Comparison of ENCODE assay signal across 23 cellular contexts in the genomic region with DNA sequence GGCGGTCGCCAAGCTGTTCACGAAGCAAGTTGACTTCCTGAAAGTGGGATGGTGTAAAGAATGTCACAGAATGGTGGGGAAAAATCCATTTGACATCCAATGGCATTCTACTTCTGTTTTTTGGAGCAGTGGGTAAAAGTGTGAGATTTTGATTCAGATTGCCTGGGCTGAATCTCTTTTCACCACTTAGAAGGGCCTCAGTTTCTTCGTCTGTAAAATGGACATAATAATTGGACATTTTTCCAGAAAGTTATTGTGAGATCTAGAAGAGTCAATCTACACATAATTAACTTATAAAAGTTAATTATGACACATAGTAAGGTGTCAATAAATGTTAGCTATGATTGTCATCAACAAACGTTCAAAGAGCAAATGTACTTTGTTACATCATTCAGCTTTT. TPM values are rescaled to one million over a fixed set of nuclear protein-coding genes. Genes with fewer than 3 reads are reported as not detected.
DNase-seq lines count a peak whose midpoint lies in the region; ATAC-seq, FAIRE-seq and TF ChIP-seq lines count a peak whose summit lies in the region.
"Had no signal": no experiment of that assay in that cellular context is flagged by ENCODE, and none has a peak within 500 bp of the region (broad histone marks: within the 10 kb centered on the region; RNA-seq: fewer than 3 reads in every experiment).

No MANE protein-coding gene starts in this region.

- H3K27ac Mint-ChIP-seq in nephron (peak overlapping the region; percentile 17 to 50 (median 26)), T-helper 17 cell (no peak overlapping the region)

- no peaks in the 10 kb centered on the region for H3K9me3 Mint-ChIP-seq in nephron

- H4K5ac ChIP-seq in H1 (ENCODE audit: insufficient read length, low read depth, low read length): no peak overlapping the region

- H2BK15ac ChIP-seq in H1 (ENCODE audit: low read length): no peak overlapping the region

- H2AFZ ChIP-seq in H1 (ENCODE audit: low read length): no peak overlapping the region

- no peak overlapping the region for H4K8ac ChIP-seq in H1 (ENCODE audit: extremely low read depth, insufficient read depth, low read length)

- no peaks in the 10 kb centered on the region for H3K36me3 ChIP-seq in WERI-Rb-1
- H3K36me3 ChIP-seq in H1 (ENCODE audit: control insufficient read depth in 2 of 4, insufficient read depth in 4 of 4, low read length in 3 of 4): no peaks in the 10 kb centered on the region
- H3K36me3 ChIP-seq in skeletal muscle satellite cell (ENCODE audit: insufficient read depth, low read length): no peaks in the 10 kb centered on the region

- H3K4me3 Mint-ChIP-seq in nephron (peak overlapping the region in 1 of 3 experiments; percentile 27), T-helper 17 cell (no peak overlapping the region)

- H3K4me1 Mint-ChIP-seq in nephron (peaks cover 35% of the 10 kb centered on the region), T-helper 17 cell (peaks cover 2% of the 10 kb centered on the region)

- H3K4me1 ChIP-seq in H1 (replicated peaks in 1 of 4; ENCODE audit: control insufficient read depth in 3 of 4, insufficient read depth in 4 of 4, low read length in 3 of 4) (peaks cover 3 to 8% (median 6%) of the 10 kb centered on the region in 4 experiments; a peak in 4 of 7 replicates), skeletal muscle satellite cell (ENCODE audit: control insufficient read depth, insufficient read depth, low read length) (peaks cover 8% of the 10 kb centered on the region)

- H3K27me3 ChIP-seq in WERI-Rb-1 (ENCODE audit: insufficient read depth, low read depth, severe bottlenecking) (no peaks in the 10 kb centered on the region), H1 (replicated peaks in 1 of 4; ENCODE audit: control insufficient read depth in 3 of 4, extremely low read depth in 1 of 4, insufficient read depth in 3 of 4, low read length in 3 of 4) (no peaks in the 10 kb centered on the region), skeletal muscle satellite cell (ENCODE audit: control insufficient read depth, insufficient read depth, low read length) (no peaks in the 10 kb centered on the region)

- no peak overlapping the region for H3K9ac ChIP-seq in H1 (replicated peaks in 1 of 4; ENCODE audit: extremely low read depth in 1 of 4, low read depth in 3 of 4, low read length in 3 of 4)
- H3K9ac ChIP-seq in skeletal muscle satellite cell (ENCODE audit: low read depth, low read length): no peak overlapping the region

- ATAC-seq in HG02642 (IDR thresholded peaks at IDR 0.05; ENCODE audit: poor library complexity, unreplicated experiment) (no peak), T-helper 17 cell (no peak)
- no peak for ATAC-seq in activated CD4-positive, CD25-positive, alpha-beta regulatory T cell treated with anti-CD3 and anti-CD28 coated beads, Interleukin-2, amount 50 U/mL, for 24 hours

- H3K56ac ChIP-seq in H1 (replicated peaks; ENCODE audit: insufficient read length, low read depth, low read length): no peak overlapping the region

- no peak overlapping the region for H4K91ac ChIP-seq in H1 (replicated peaks; ENCODE audit: insufficient read length, low read length)

- H3K36me3 Mint-ChIP-seq in nephron (ENCODE audit: low read depth) (no peaks in the 10 kb centered on the region), T-helper 17 cell (ENCODE audit: low read depth) (peaks cover 5% of the 10 kb centered on the region)

- H3K27me3 Mint-ChIP-seq in nephron (ENCODE audit: low read depth) (peaks cover 6% of the 10 kb centered on the region), T-helper 17 cell (peaks cover 48% of the 10 kb centered on the region)

- H2BK5ac ChIP-seq in H1 (ENCODE audit: low read depth, low read length): no peak overlapping the region

- DNase-seq in WERI-Rb-1: no peak
- no peak for DNase-seq in H1 (ENCODE audit: low read depth in 1 of 2, low spot score in 2 of 2)
- no peak for DNase-seq in D721Med (ENCODE audit: insufficient read length, low spot score)
- no peak for DNase-seq in T-helper 17 cell
- DNase-seq: AML-193, COR-L47, DMS153, EL, MV-4-11, NCI-H1417 treated with DMSO at 0.1 percent for 48 hours, NCI-H2029 treated with DMSO at 0.1 percent for 48 hours, NCI-H748 treated with DMSO at 0.1 percent for 48 hours, OCI-M1, SHP77 treated with DMSO at 0.1 percent for 48 hours had no signal

- no peak overlapping the region for H3K23ac ChIP-seq in H1 (ENCODE audit: insufficient read length)

- no peak overlapping the region for H2AK5ac ChIP-seq in H1 (ENCODE audit: low read depth, low read length)

- H3K23me2 ChIP-seq in H1 (ENCODE audit: low read depth, low read length): no peaks in the 10 kb centered on the region

- POLR2A ChIA-PET in H1 (lab: Charles Lee; ENCODE audit: partially characterized antibody): no interaction called here

- no peak overlapping the region for H2BK120ac ChIP-seq in H1 (replicated peaks; ENCODE audit: low read depth, low read length)

- H3K79me2 ChIP-seq in H1 (ENCODE audit: control insufficient read depth in 1 of 2, insufficient read depth in 2 of 2, low read length in 2 of 2): no peaks in the 10 kb centered on the region

- H2BK12ac ChIP-seq in H1 (ENCODE audit: low read depth, low read length): no peak overlapping the region

- TF ChIP-seq RAD21 in H1 (IDR thresholded peaks at IDR 0.05 in 1 of 2, conservative IDR thresholded peaks at IDR 0.05 in 1 of 2; ENCODE audit: low read depth in 2 of 2, low read length in 2 of 2): no peak

- no peak for TF ChIP-seq POLR2A in H1 (IDR thresholded peaks at IDR 0.05; ENCODE audit: control extremely low read depth in 1 of 2, low read depth in 2 of 2, low read length in 2 of 2)

- CTCF ChIA-PET in H1 (lab: Charles Lee; ENCODE audit: partially characterized antibody): interaction anchor here (0.8 to 5.4 kb wide), 4 partner anchors 18 to 342 kb away, joined by 3 to 34 read pairs (median 4); no protein-coding TSS in a partner anchor

- H3K9me3 ChIP-seq in WERI-Rb-1 (ENCODE audit: severe bottlenecking) (no peaks in the 10 kb centered on the region), H1 (ENCODE audit: insufficient read depth in 2 of 2, low read depth in 1 of 2, low read length in 1 of 2) (no peaks in the 10 kb centered on the region), skeletal muscle satellite cell (replicated peaks; ENCODE audit: low read length) (no peaks in the 10 kb centered on the region), T-helper 17 cell (ENCODE audit: control insufficient read depth, low read length, poor library complexity, severe bottlenecking) (no peaks in the 10 kb centered on the region)

- H2BK20ac ChIP-seq in H1 (ENCODE audit: low read length): no peak overlapping the region

- WGBS in H1 (ENCODE audit: extremely low coverage in 1 of 2, insufficient coverage in 1 of 2, insufficient read length in 1 of 2, insufficient replicate concordance in 2 of 2, low coverage in 1 of 2, low lambda C conversion rate in 2 of 2, missing lambda C conversion rate in 1 of 2), 2 experiments: 98% methylated on average over 5 of the region's 5 CpGs; no CpG with 5 or more reads in 1 of the 2 experiments

- no peak overlapping the region for H3K4me2 ChIP-seq in H1 (ENCODE audit: insufficient read depth in 1 of 2, low read depth in 2 of 2, low read length in 2 of 2)
- H3K4me2 ChIP-seq in skeletal muscle satellite cell (ENCODE audit: low read length): peak overlapping the region; percentile 55

- H4K20me1 ChIP-seq in H1 (replicated peaks in 1 of 2; ENCODE audit: control insufficient read depth in 1 of 2, insufficient read depth in 2 of 2, low read length in 2 of 2): no peaks in the 10 kb centered on the region

- H3K14ac ChIP-seq in H1 (ENCODE audit: insufficient read length): no peak overlapping the region

- no peak for TF ChIP-seq CTCF in WERI-Rb-1 (IDR thresholded peaks at IDR 0.05; ENCODE audit: low read depth, low read length)
- TF ChIP-seq CTCF in H1 (IDR thresholded peaks at IDR 0.05; ENCODE audit: control extremely low read depth in 1 of 3, insufficient read depth in 1 of 3, low read depth in 1 of 3, low read length in 3 of 3): no peak
- TF ChIP-seq CTCF in nephron (IDR thresholded peaks at IDR 0.05; ENCODE audit: unreplicated experiment in 3 of 3): no peak
- no peak for TF ChIP-seq CTCF in D721Med (IDR thresholded peaks at IDR 0.05; ENCODE audit: insufficient read depth, missing control alignments)

- H3K4me3 ChIP-seq in WERI-Rb-1 (ENCODE audit: low read depth, low read length) (peak overlapping the region; percentile 37), H1 (ENCODE audit: extremely low read depth in 1 of 4, insufficient read depth in 2 of 4, low read depth in 3 of 4, low read length in 4 of 4) (no peak overlapping the region), skeletal muscle satellite cell (ENCODE audit: low read length) (peak overlapping the region; percentile 5)

- FAIRE-seq in H1 (lab: Jason Lieb, UNC) (no peak), D721Med (lab: Jason Lieb, UNC) (no peak)
- FAIRE-seq: GM19239, H54 had no signal

- no peaks in the 10 kb centered on the region for H3K79me1 ChIP-seq in H1 (ENCODE audit: low read depth, low read length)

- no peak for TF ChIP-seq EP300 in H1 (IDR thresholded peaks at IDR 0.05; ENCODE audit: borderline replicate concordance in 1 of 2, low read depth in 2 of 2, low read length in 2 of 2)

- H3K27ac ChIP-seq in WERI-Rb-1 (peak overlapping the region; percentile 75), H1 (ENCODE audit: low read depth, low read length) (no peak overlapping the region)

- H3K18ac ChIP-seq in H1 (ENCODE audit: extremely low read depth, low read length): no peak overlapping the region

- H3K4ac ChIP-seq in H1 (replicated peaks; ENCODE audit: insufficient read length, low read depth, low read length): peak overlapping the region; percentile 74

RNA-seq across cellular contexts. Expression of a gene that starts 3.0 kb away (rescaled TPM):
- total RNA-seq in H1 (2021; fragmentation: NEBNext Ultra II Directional; extraction: Animal tissue kit (Norgen Biotek cat#: 25700)): not detected in 2 replicates
- polyA plus RNA-seq in H1 (2011; rRNA removed): not detected in 2 replicates
- not detected for polyA plus RNA-seq in H1 (2011; cell fraction: cytosol; rRNA removed)
- not detected for polyA plus RNA-seq in H1 (2011; cell fraction: nucleus; rRNA removed)
- polyA plus RNA-seq in H1 (2012, experiment 1 of 2): not detected in 4 replicates
- not detected for polyA plus RNA-seq in H1 (2012, experiment 2 of 2)
- not detected for polyA plus RNA-seq in H1 (2013, experiment 1 of 2)
- polyA plus RNA-seq in H1 (2013, experiment 2 of 2): not detected
- polyA minus RNA-seq in H1 (2011; rRNA and poly(A)+ RNA removed): not detected in 2 replicates
- not detected for polyA minus RNA-seq in H1 (2011; cell fraction: cytosol; rRNA and poly(A)+ RNA removed)
- not detected for polyA minus RNA-seq in H1 (2011; cell fraction: nucleus; rRNA and poly(A)+ RNA removed)
- not detected in 2 replicates for total RNA-seq in skeletal muscle satellite cell (2012; rRNA removed)
- not detected for total RNA-seq in T-helper 17 cell
- total RNA-seq: HT1080, NCI-H460, RPMI7951 had no signal

RNA-seq across cellular contexts. Expression of a gene that starts 12.8 kb away (rescaled TPM):
- not detected in 2 replicates for total RNA-seq in H1 (2021; fragmentation: NEBNext Ultra II Directional; extraction: Animal tissue kit (Norgen Biotek cat#: 25700))
- not detected in 2 replicates for polyA plus RNA-seq in H1 (2011; rRNA removed)
- not detected for polyA plus RNA-seq in H1 (2011; cell fraction: cytosol; rRNA removed)
- not detected for polyA plus RNA-seq in H1 (2011; cell fraction: nucleus; rRNA removed)
- not detected in 4 replicates for polyA plus RNA-seq in H1 (2012, experiment 1 of 2)
- not detected for polyA plus RNA-seq in H1 (2012, experiment 2 of 2)
- not detected for polyA plus RNA-seq in H1 (2013, experiment 1 of 2)
- not detected for polyA plus RNA-seq in H1 (2013, experiment 2 of 2)
- not detected in 2 replicates for polyA minus RNA-seq in H1 (2011; rRNA and poly(A)+ RNA removed)
- polyA minus RNA-seq in H1 (2011; cell fraction: cytosol; rRNA and poly(A)+ RNA removed): not detected
- polyA minus RNA-seq in H1 (2011; cell fraction: nucleus; rRNA and poly(A)+ RNA removed): not detected
- total RNA-seq in skeletal muscle satellite cell (2012; rRNA removed): not detected in 2 replicates
- total RNA-seq in T-helper 17 cell: not detected
- total RNA-seq: HT1080, NCI-H460, RPMI7951 had no signal

RNA-seq across cellular contexts. Expression of a gene that starts 14.4 kb away (rescaled TPM):
- total RNA-seq in H1 (2021; fragmentation: NEBNext Ultra II Directional; extraction: Animal tissue kit (Norgen Biotek cat#: 25700)): not detected in 2 replicates
- polyA plus RNA-seq in H1 (2011; rRNA removed): not detected in 2 replicates
- polyA plus RNA-seq in H1 (2011; cell fraction: cytosol; rRNA removed): not detected
- polyA plus RNA-seq in H1 (2011; cell fraction: nucleus; rRNA removed): not detected
- polyA plus RNA-seq in H1 (2012, experiment 1 of 2): not detected in 4 replicates
- not detected for polyA plus RNA-seq in H1 (2012, experiment 2 of 2)
- polyA plus RNA-seq in H1 (2013, experiment 1 of 2): not detected
- polyA plus RNA-seq in H1 (2013, experiment 2 of 2): not detected
- polyA minus RNA-seq in H1 (2011; rRNA and poly(A)+ RNA removed): not detected in 2 replicates
- not detected for polyA minus RNA-seq in H1 (2011; cell fraction: cytosol; rRNA and poly(A)+ RNA removed)
- polyA minus RNA-seq in H1 (2011; cell fraction: nucleus; rRNA and poly(A)+ RNA removed): not detected
- not detected in 2 replicates for total RNA-seq in skeletal muscle satellite cell (2012; rRNA removed)
- not detected for total RNA-seq in T-helper 17 cell
- total RNA-seq: HT1080, NCI-H460 had no signal

RNA-seq across cellular contexts. Expression of a gene that starts 18.6 kb away (rescaled TPM):
- total RNA-seq in H1 (2021; fragmentation: NEBNext Ultra II Directional; extraction: Animal tissue kit (Norgen Biotek cat#: 25700)): not detected in 2 replicates
- not detected in 2 replicates for polyA plus RNA-seq in H1 (2011; rRNA removed)
- polyA plus RNA-seq in H1 (2011; cell fraction: cytosol; rRNA removed): not detected
- not detected for polyA plus RNA-seq in H1 (2011; cell fraction: nucleus; rRNA removed)
- not detected in 4 replicates for polyA plus RNA-seq in H1 (2012, experiment 1 of 2)
- polyA plus RNA-seq in H1 (2012, experiment 2 of 2): not detected
- not detected for polyA plus RNA-seq in H1 (2013, experiment 1 of 2)
- not detected for polyA plus RNA-seq in H1 (2013, experiment 2 of 2)
- not detected in 2 replicates for polyA minus RNA-seq in H1 (2011; rRNA and poly(A)+ RNA removed)
- polyA minus RNA-seq in H1 (2011; cell fraction: cytosol; rRNA and poly(A)+ RNA removed): not detected
- not detected for polyA minus RNA-seq in H1 (2011; cell fraction: nucleus; rRNA and poly(A)+ RNA removed)
- not detected in 2 replicates for total RNA-seq in skeletal muscle satellite cell (2012; rRNA removed)
- not detected for total RNA-seq in T-helper 17 cell
- total RNA-seq: HT1080, NCI-H460, RPMI7951 had no signal

RNA-seq across cellular contexts. Expression of a gene that starts 27.8 kb away (rescaled TPM):
- total RNA-seq in H1 (2021; fragmentation: NEBNext Ultra II Directional; extraction: Animal tissue kit (Norgen Biotek cat#: 25700)): not detected in 2 replicates
- polyA plus RNA-seq in H1 (2011; rRNA removed): not detected in 2 replicates
- not detected for polyA plus RNA-seq in H1 (2011; cell fraction: cytosol; rRNA removed)
- not detected for polyA plus RNA-seq in H1 (2011; cell fraction: nucleus; rRNA removed)
- not detected in 4 replicates for polyA plus RNA-seq in H1 (2012, experiment 1 of 2)
- not detected for polyA plus RNA-seq in H1 (2012, experiment 2 of 2)
- polyA plus RNA-seq in H1 (2013, experiment 1 of 2): not detected
- polyA plus RNA-seq in H1 (2013, experiment 2 of 2): not detected
- not detected in 2 replicates for polyA minus RNA-seq in H1 (2011; rRNA and poly(A)+ RNA removed)
- polyA minus RNA-seq in H1 (2011; cell fraction: cytosol; rRNA and poly(A)+ RNA removed): not detected
- polyA minus RNA-seq in H1 (2011; cell fraction: nucleus; rRNA and poly(A)+ RNA removed): not detected
- total RNA-seq in skeletal muscle satellite cell (2012; rRNA removed): not detected in 2 replicates
- total RNA-seq in T-helper 17 cell: not detected
- total RNA-seq: HT1080, NCI-H460, RPMI7951 had no signal

Comparison
In these comparisons a context has a peak if more than half of its experiments do, and no peak if none do; other contexts are left out.
1. H3K4me3 ChIP-seq: peak in WERI-Rb-1 (single experiment) and skeletal muscle satellite cell (single experiment); none in H1 (0 of 4).